Comparison of ENCODE assay signal across 11 cellular contexts in genomic region chr7:55476071-55476803, GRCh38.
DNase-seq lines count a peak whose midpoint lies in the region; ATAC-seq and TF ChIP-seq lines count a peak whose summit lies in the region.
"Had no signal": no experiment of that assay in that cellular context is flagged by ENCODE, and none has a peak within 500 bp of the region (broad histone marks: within the 10 kb centered on the region; RNA-seq: fewer than 3 reads in every experiment).

No MANE protein-coding gene starts in this region.

- peak overlapping the region; percentile 78 for H3K4me3 Mint-ChIP-seq in CD4-positive, alpha-beta T cell
- H3K4me3 Mint-ChIP-seq in natural killer cell: peak overlapping the region; percentile 25

- POLR2A ChIA-PET in CD4-positive, alpha-beta T cell (lab: Charles Lee): interaction anchor here (0.6 to 1.0 kb wide), 3 partner anchors 19 to 57 kb away, joined by 3 to 4 read pairs (median 3); no protein-coding TSS in a partner anchor

- H3K4me1 Mint-ChIP-seq in CD4-positive, alpha-beta T cell (ENCODE audit: low read depth): peaks cover 81% of the 10 kb centered on the region
- peaks cover 52 to 53% of the 10 kb centered on the region in 2 donors for H3K4me1 Mint-ChIP-seq in natural killer cell

- TF ChIP-seq CTCF in CD4-positive, alpha-beta T cell (IDR thresholded peaks at IDR 0.05): no peak
- no peak for TF ChIP-seq CTCF in natural killer cell (IDR thresholded peaks at IDR 0.05)

- no peaks in the 10 kb centered on the region for H3K9me3 Mint-ChIP-seq in CD4-positive, alpha-beta T cell
- H3K9me3 Mint-ChIP-seq in natural killer cell: no peaks in the 10 kb centered on the region

- H3K9me3 ChIP-seq in CD4-positive, alpha-beta T cell (ENCODE audit: control insufficient read depth, low read length): no peaks in the 10 kb centered on the region
- H3K9me3 ChIP-seq: adrenal gland had no signal

- peak overlapping the region; percentile 94 for H3K27ac Mint-ChIP-seq in CD4-positive, alpha-beta T cell
- peak overlapping the region in 1 of 2 donors; percentile 84 for H3K27ac Mint-ChIP-seq in natural killer cell

- peak overlapping the region; percentile 66 for H3K27ac ChIP-seq in CD4-positive, alpha-beta T cell (ENCODE audit: low read depth, low read length)
- H3K27ac ChIP-seq in caudate nucleus (ENCODE audit: low read depth, low read length): peak overlapping the region; percentile 48
- H3K27ac ChIP-seq: adrenal gland had no signal

- H3K36me3 Mint-ChIP-seq in CD4-positive, alpha-beta T cell (ENCODE audit: low read depth): peaks cover 56% of the 10 kb centered on the region
- no peaks in the 10 kb centered on the region for H3K36me3 Mint-ChIP-seq in natural killer cell

- in situ Hi-C loops in ACHN (cut with HindIII; ENCODE audit: low pct_ligation_motif_present, low pct_unique_long_range_greater_than_20kb, low sequenced_read_pairs): no loop called here

- ATAC-seq in CD4-positive, alpha-beta T cell (ENCODE audit: poor library complexity): no peak
- ATAC-seq in natural killer cell: no peak
- no peak for ATAC-seq in HG02840 (IDR thresholded peaks at IDR 0.05; ENCODE audit: low FRiP score, unreplicated experiment)
- ATAC-seq in HG03520 (IDR thresholded peaks at IDR 0.05; ENCODE audit: unreplicated experiment): no peak

- CTCF ChIA-PET in CD4-positive, alpha-beta T cell (lab: Charles Lee): no interaction called here

- no peaks in the 10 kb centered on the region for H3K27me3 ChIP-seq in CD4-positive, alpha-beta T cell (ENCODE audit: control insufficient read depth, insufficient read depth, low read length)
- H3K27me3 ChIP-seq: adrenal gland had no signal

- DNase-seq in CD4-positive, alpha-beta T cell: no peak
- peak; percentile 53 for DNase-seq in LHCN-M2 (ENCODE audit: low read depth)
- peak in 9 of 61 donors; percentile 8 to 42 (median 17) for DNase-seq in caudate nucleus (lab: John Stamatoyannopoulos, UW)
- DNase-seq in natural killer cell: no peak
- DNase-seq in ACHN: no peak
- DNase-seq in NCI-H1417 treated with DMSO at 0.1 percent for 48 hours (lab: John Stamatoyannopoulos, UW): no peak
- DNase-seq: NCI-H2029 treated with DMSO at 0.1 percent for 48 hours, occipital lobe had no signal

- no peaks in the 10 kb centered on the region for H3K27me3 Mint-ChIP-seq in CD4-positive, alpha-beta T cell
- H3K27me3 Mint-ChIP-seq in natural killer cell (ENCODE audit: low read depth in 2 of 2): no peaks in the 10 kb centered on the region

- intact Hi-C loops in CD4-positive, alpha-beta T cell (cut with DNase I, micrococcal nuclease): loop anchor here in 1 of 2 experiments (5.0 kb wide), 1 partner anchor 104 kb away; no protein-coding TSS in a partner anchor
- intact Hi-C loops in natural killer cell (cut with micrococcal nuclease): no loop called here
